Comparison of ENCODE assay signal across 30 cellular contexts in genomic region chr9:12874395-12874794, GRCh38.
"Had no signal": no experiment of that assay in that cellular context is flagged by ENCODE, and none has a peak within 500 bp of the region (broad histone marks: within the 10 kb centered on the region; RNA-seq: fewer than 3 reads in every experiment).

No MANE protein-coding gene starts in this region.

- H3K27ac ChIP-seq: ascending aorta, body of pancreas, cardiac muscle cell, SK-N-MC had no signal

- H3K27me3 Mint-ChIP-seq: activated B cell treated with CpG ODN at 0.5 μM for 24 hours; activated CD4-positive, alpha-beta T cell treated with anti-CD3 and anti-CD28 coated beads, Interleukin-2, amount 10 ng/mL, durations not matched to agents 24 days and 14 days; activated CD8-positive, alpha-beta memory T cell treated with anti-CD3 and anti-CD28 coated beads, Interleukin-2, amount 10 ng/mL, durations not matched to agents 7 days and 5 days; T-cell had no signal

- H3K36me3 ChIP-seq: ascending aorta, cardiac muscle cell had no signal

- H3K27ac Mint-ChIP-seq: activated B cell treated with CpG ODN at 0.5 μM for 24 hours; activated CD4-positive, alpha-beta T cell treated with anti-CD3 and anti-CD28 coated beads, Interleukin-2, amount 10 ng/mL, durations not matched to agents 24 days and 14 days; activated CD8-positive, alpha-beta memory T cell treated with anti-CD3 and anti-CD28 coated beads, Interleukin-2, amount 10 ng/mL, durations not matched to agents 7 days and 5 days; activated naive CD4-positive, alpha-beta T cell treated with anti-CD3 and anti-CD28 coated beads, Interleukin-2, amount 50 U/mL, for 72 hours; activated naive CD8-positive, alpha-beta T cell treated with anti-CD3 and anti-CD28 coated beads, Interleukin-2, amount 50 U/mL, for 24 hours; T-cell had no signal

- H3K9me3 ChIP-seq: ascending aorta, body of pancreas had no signal

- H3K27me3 ChIP-seq: ascending aorta, body of pancreas, cardiac muscle cell had no signal

- DNase-seq: activated B cell treated with CpG ODN at 0.5 μM for 24 hours; activated CD4-positive, alpha-beta T cell treated with anti-CD3 and anti-CD28 coated beads for 1 hour; activated CD4-positive, alpha-beta T cell treated with anti-CD3 and anti-CD28 coated beads, Interleukin-2, amount 10 ng/mL, durations not matched to agents 24 days and 14 days; activated CD4-positive, alpha-beta T cell treated with anti-CD3 and anti-CD28 coated beads, Interleukin-2, amount 50 U/mL, for 48 hours; activated CD8-positive, alpha-beta memory T cell treated with anti-CD3 and anti-CD28 coated beads, Interleukin-2, amount 10 ng/mL, durations not matched to agents 7 days and 5 days; activated effector memory CD4-positive, alpha-beta T cell treated with anti-CD3 and anti-CD28 coated beads, Interleukin-2, amount 50 U/mL, for 16 hours; activated naive CD4-positive, alpha-beta T cell treated with Interleukin-2 at 50 U/mL for 16 hours; activated naive CD8-positive, alpha-beta T cell treated with anti-CD3 and anti-CD28 coated beads, Interleukin-2, amount 50 U/mL, for 24 hours; activated T-cell treated with anti-CD3 and anti-CD28 coated beads, Interleukin-2, amount 50 U/mL, for 4 hours; amniotic stem cell; body of pancreas; KG1; NCI-H1092; NCI-H1436; NCI-H187 treated with DMSO at 0.1 percent for 48 hours; NCI-H2081 treated with DMSO at 0.1 percent for 48 hours; NCI-H510A treated with DMSO at 0.1 percent for 48 hours; NCI-H69; NK-92 treated with Interleukin-12 subunit alpha and Interleukin-12 subunit beta, amount 100 ng/mL, for 24 hours; OCI-M1; RPMI8226; T-cell; T-helper 2 cell; T1000 had no signal

- H3K36me3 Mint-ChIP-seq: activated CD8-positive, alpha-beta memory T cell treated with anti-CD3 and anti-CD28 coated beads, Interleukin-2, amount 10 ng/mL, durations not matched to agents 7 days and 5 days; activated naive CD4-positive, alpha-beta T cell treated with anti-CD3 and anti-CD28 coated beads, Interleukin-2, amount 50 U/mL, for 72 hours; T-cell had no signal

- H3K4me1 Mint-ChIP-seq: activated B cell treated with CpG ODN at 0.5 μM for 24 hours; activated CD4-positive, alpha-beta T cell treated with anti-CD3 and anti-CD28 coated beads, Interleukin-2, amount 10 ng/mL, durations not matched to agents 24 days and 14 days; activated CD8-positive, alpha-beta memory T cell treated with anti-CD3 and anti-CD28 coated beads, Interleukin-2, amount 10 ng/mL, durations not matched to agents 7 days and 5 days; activated naive CD8-positive, alpha-beta T cell treated with anti-CD3 and anti-CD28 coated beads, Interleukin-2, amount 50 U/mL, for 24 hours; T-cell had no signal

- ATAC-seq: activated CD8-positive, alpha-beta memory T cell treated with anti-CD3 and anti-CD28 coated beads, Interleukin-2, amount 10 ng/mL, durations not matched to agents 7 days and 5 days; activated naive CD4-positive, alpha-beta T cell treated with anti-CD3 and anti-CD28 coated beads, Interleukin-2, amount 50 U/mL, for 72 hours; activated naive CD8-positive, alpha-beta T cell treated with anti-CD3 and anti-CD28 coated beads, Interleukin-2, amount 50 U/mL, for 24 hours; activated T-cell treated with anti-CD3 and anti-CD28 coated beads, Interleukin-2, amount 50 U/mL, for 4 hours; body of pancreas; Panc1; Right ventricle myocardium inferior; T-cell had no signal

- H3K4me1 ChIP-seq: ascending aorta had no signal

- H3K4me3 Mint-ChIP-seq: activated B cell treated with CpG ODN at 0.5 μM for 24 hours; activated CD4-positive, alpha-beta T cell treated with anti-CD3 and anti-CD28 coated beads, Interleukin-2, amount 10 ng/mL, durations not matched to agents 24 days and 14 days; activated CD8-positive, alpha-beta memory T cell treated with anti-CD3 and anti-CD28 coated beads, Interleukin-2, amount 10 ng/mL, durations not matched to agents 7 days and 5 days; activated naive CD8-positive, alpha-beta T cell treated with anti-CD3 and anti-CD28 coated beads, Interleukin-2, amount 50 U/mL, for 24 hours; activated T-cell treated with anti-CD3 and anti-CD28 coated beads, Interleukin-2, amount 50 U/mL, for 4 hours; T-cell had no signal

- H3K4me3 ChIP-seq: ascending aorta, body of pancreas, cardiac muscle cell, SK-N-MC had no signal
